In the genomic region with DNA sequence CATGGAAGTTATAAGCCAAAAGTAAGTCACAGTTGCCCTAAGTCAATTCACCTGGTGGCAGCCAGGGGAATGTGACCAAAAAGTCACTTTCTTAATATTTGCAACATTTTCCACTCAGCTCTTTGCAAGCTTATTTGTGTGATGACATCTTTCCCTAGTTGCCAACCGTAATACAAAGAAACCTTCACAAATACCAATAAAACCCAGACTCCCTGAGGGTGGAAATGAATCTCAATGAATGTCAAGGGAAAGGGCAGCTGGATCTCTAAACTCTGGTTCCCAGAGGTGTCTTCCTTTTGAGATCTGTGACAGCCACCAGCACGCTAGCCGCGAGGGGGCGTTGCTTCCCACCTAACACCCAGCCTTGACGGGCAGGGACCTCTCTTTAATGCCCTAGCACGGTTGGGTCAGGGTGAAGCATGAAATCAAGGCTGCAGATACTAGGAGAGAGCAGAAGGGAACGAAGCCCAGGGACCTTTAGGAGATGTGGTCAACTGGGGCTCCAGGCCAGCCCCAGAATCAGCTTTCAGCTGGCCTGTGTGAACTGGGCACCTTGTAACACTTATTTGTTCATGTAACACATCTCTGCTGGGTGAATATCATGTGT, we compare ENCODE assay signal across 9 cellular contexts.
DNase-seq lines count a peak whose midpoint lies in the region; ATAC-seq and TF ChIP-seq lines count a peak whose summit lies in the region.
"Had no signal": no experiment of that assay in that cellular context is flagged by ENCODE, and none has a peak within 500 bp of the region (broad histone marks: within the 10 kb centered on the region; RNA-seq: fewer than 3 reads in every experiment).

No MANE protein-coding gene starts in this region.

- no peak overlapping the region for H3K4me2 ChIP-seq in hepatocyte

- intact Hi-C loops in sciatic nerve (cut with DNase I): no loop called here

- H3K9me3 ChIP-seq in CD4-positive, CD25-positive, alpha-beta regulatory T cell (ENCODE audit: control insufficient read depth in 2 of 2, low read length in 2 of 2): no peaks in the 10 kb centered on the region
- H3K9me3 ChIP-seq in NT2/D1 (ENCODE audit: insufficient read depth, low read length) (peaks cover 9% of the 10 kb centered on the region), hepatocyte (ENCODE audit: low read depth) (no peaks in the 10 kb centered on the region)

- no peak overlapping the region for H3K27ac Mint-ChIP-seq in CD4-positive, CD25-positive, alpha-beta regulatory T cell

- no peaks in the 10 kb centered on the region for H3K9me2 ChIP-seq in hepatocyte (replicated peaks; ENCODE audit: insufficient read depth)

- no peak overlapping the region for H3K27ac ChIP-seq in CD4-positive, CD25-positive, alpha-beta regulatory T cell (ENCODE audit: insufficient read depth, low read length, poor library complexity, severe bottlenecking)
- H3K27ac ChIP-seq in hepatocyte: no peak overlapping the region

- peaks cover 4% of the 10 kb centered on the region for H3K27me3 Mint-ChIP-seq in CD4-positive, CD25-positive, alpha-beta regulatory T cell

- H3K4me1 ChIP-seq in CD4-positive, CD25-positive, alpha-beta regulatory T cell (ENCODE audit: control insufficient read depth, insufficient read depth, low read length, poor library complexity, severe bottlenecking): no peaks in the 10 kb centered on the region
- H3K4me1 ChIP-seq in NT2/D1 (ENCODE audit: insufficient read depth, insufficient read length) (no peaks in the 10 kb centered on the region), hepatocyte (ENCODE audit: insufficient read depth) (no peaks in the 10 kb centered on the region)

- TF ChIP-seq CTCF in hepatocyte (IDR thresholded peaks at IDR 0.05; ENCODE audit: poor library complexity): peak; percentile 61

- peaks cover 0 to 6% (median 0%) of the 10 kb centered on the region in 7 donors for H3K9me3 Mint-ChIP-seq in CD4-positive, CD25-positive, alpha-beta regulatory T cell

- peak in 2 of 3 donors; percentile 18 to 54 for DNase-seq in CD4-positive, CD25-positive, alpha-beta regulatory T cell
- DNase-seq in NT2/D1 (ENCODE audit: low read depth, low spot score) (peak; percentile 76), hepatocyte (ENCODE audit: low spot score) (peak; percentile 75), sciatic nerve (ENCODE audit: low spot score) (no peak)
- DNase-seq in activated naive CD4-positive, alpha-beta T cell treated with Interleukin-2 at 50 U/mL for 16 hours: peak; percentile 30
- DNase-seq in stimulated activated CD4-positive, alpha-beta T cell treated with anti-CD3 and anti-CD28 coated beads, TNF-alpha, amount 100 ng/mL, for 48 hours (ENCODE audit: low read depth in 3 of 3): peak; percentile 10 to 42 (median 29)

- H3K4me3 Mint-ChIP-seq in CD4-positive, CD25-positive, alpha-beta regulatory T cell: no peak overlapping the region

- no peaks in the 10 kb centered on the region for H3K36me3 ChIP-seq in CD4-positive, CD25-positive, alpha-beta regulatory T cell (ENCODE audit: control insufficient read depth, insufficient read depth, low read length)
- no peaks in the 10 kb centered on the region for H3K36me3 ChIP-seq in NT2/D1 (ENCODE audit: insufficient read depth, insufficient read length, low read length)
- no peaks in the 10 kb centered on the region for H3K36me3 ChIP-seq in hepatocyte (replicated peaks; ENCODE audit: insufficient read depth, low read depth)

- no peaks in the 10 kb centered on the region for H3K36me3 Mint-ChIP-seq in CD4-positive, CD25-positive, alpha-beta regulatory T cell

- no peaks in the 10 kb centered on the region for H4K20me1 ChIP-seq in hepatocyte (ENCODE audit: insufficient read depth, poor library complexity, severe bottlenecking)

- H3K27me3 ChIP-seq in CD4-positive, CD25-positive, alpha-beta regulatory T cell (ENCODE audit: control insufficient read depth, insufficient read depth, low read length): no peaks in the 10 kb centered on the region
- H3K27me3 ChIP-seq in NT2/D1 (ENCODE audit: insufficient read depth, insufficient read length): peaks cover 11% of the 10 kb centered on the region
- no peaks in the 10 kb centered on the region for H3K27me3 ChIP-seq in hepatocyte

- no peak overlapping the region for H3K4me3 ChIP-seq in CD4-positive, CD25-positive, alpha-beta regulatory T cell (ENCODE audit: low read depth, low read length)
- H3K4me3 ChIP-seq in NT2/D1 (ENCODE audit: insufficient read length, low read depth) (no peak overlapping the region), hepatocyte (no peak overlapping the region)
- H3K4me3 ChIP-seq: lung had no signal

- H3K4me1 Mint-ChIP-seq in CD4-positive, CD25-positive, alpha-beta regulatory T cell: peaks cover 0 to 2% (median 0%) of the 10 kb centered on the region in 4 donors

- H2AFZ ChIP-seq in hepatocyte: no peak overlapping the region

- H3K79me2 ChIP-seq in hepatocyte: no peaks in the 10 kb centered on the region

- peak in 1 of 2 donors; percentile 37 for ATAC-seq in CD4-positive, CD25-positive, alpha-beta regulatory T cell (ENCODE audit: low read depth in 2 of 2)
- ATAC-seq in GM21423 (IDR thresholded peaks at IDR 0.05; ENCODE audit: unreplicated experiment): peak; percentile 70
- no peak for ATAC-seq in sciatic nerve
- ATAC-seq in HG03097 (IDR thresholded peaks at IDR 0.05; ENCODE audit: low FRiP score, unreplicated experiment): no peak

- WGBS in hepatocyte (ENCODE audit: low lambda C conversion rate, missing lambda C conversion rate): 10% methylated on average over 8 of the region's 8 CpGs

- H3K9ac ChIP-seq in NT2/D1 (ENCODE audit: insufficient read length, low read depth): no peak overlapping the region
